Comparison of ENCODE assay signal across 1 cellular context in genomic region chr16:1430759-1431496, GRCh38.
TF ChIP-seq lines count a peak whose summit lies in the region.

PERCC1 (plus strand) TSS chr16:1431078; CDS start chr16:1432594, 1,516 bp downstream.

TF ChIP-seq in HepG2, 621 proteins besides CTCF, POLR2A, EP300 and RAD21 (continued from another document):
- TF ChIP-seq RERE (CRISPR knock-in tag; IDR thresholded peaks at IDR 0.05; ENCODE audit: low read depth) (peak; percentile 93), ZBTB10 (CRISPR knock-in tag; IDR thresholded peaks at IDR 0.05; ENCODE audit: borderline replicate concordance) (no peak), ZNF441 (CRISPR knock-in tag; IDR thresholded peaks at IDR 0.05; ENCODE audit: borderline replicate concordance) (0 out of 2 replicates have a peak, but pooled peaks have one; percentile 34), MEF2D (CRISPR knock-in tag; IDR thresholded peaks at IDR 0.05) (peak; percentile 78), CEBPG (CRISPR knock-in tag; IDR thresholded peaks at IDR 0.05) (0 out of 2 replicates have a peak, but pooled peaks have one; percentile 22), LCORL (IDR thresholded peaks at IDR 0.05) (no peak), LCORL (CRISPR knock-in tag; IDR thresholded peaks at IDR 0.05) (peak; percentile 96), IRF2 (CRISPR knock-in tag; IDR thresholded peaks at IDR 0.05) (peak; percentile 31; the same call in 1 of the 2 replicates), ZNF7 (CRISPR knock-in tag; IDR thresholded peaks at IDR 0.05) (no peak), MIER3 (CRISPR knock-in tag; IDR thresholded peaks at IDR 0.05; ENCODE audit: borderline replicate concordance) (peak; percentile 38; the same call in 1 of the 2 replicates), REPIN1 (CRISPR knock-in tag; IDR thresholded peaks at IDR 0.05; ENCODE audit: borderline replicate concordance, low read depth) (peak; percentile 78; the same call in 1 of the 2 replicates), SKIL (CRISPR knock-in tag; IDR thresholded peaks at IDR 0.05; ENCODE audit: borderline replicate concordance) (peak; percentile 92), SIN3A (IDR thresholded peaks at IDR 0.05; ENCODE audit: borderline replicate concordance, low read depth, low read length) (peak; percentile 21; the same call in 1 of the 2 replicates), SOX13 (IDR thresholded peaks at IDR 0.05) (peak; percentile 86; the same call in 1 of the 2 replicates), SOX13 (CRISPR knock-in tag; conservative IDR thresholded peaks at IDR 0.05 in 1 of 2, IDR thresholded peaks at IDR 0.05 in 1 of 2) (peak in 1 of 2 experiments; percentile 98; a peak in 2 of 4 replicates), ZNF749 (CRISPR knock-in tag; IDR thresholded peaks at IDR 0.05; ENCODE audit: borderline replicate concordance) (no peak), IRX3 (CRISPR knock-in tag; IDR thresholded peaks at IDR 0.05; ENCODE audit: borderline replicate concordance, low read depth) (no peak), FOXJ3 (CRISPR knock-in tag; IDR thresholded peaks at IDR 0.05; ENCODE audit: borderline replicate concordance) (peak; percentile 38; the same call in 1 of the 2 replicates), MIER2 (CRISPR knock-in tag; IDR thresholded peaks at IDR 0.05) (no peak), MXD4 (CRISPR knock-in tag; IDR thresholded peaks at IDR 0.05) (0 out of 2 replicates have a peak, but pooled peaks have one; percentile 29), GATAD1 (CRISPR knock-in tag; IDR thresholded peaks at IDR 0.05) (peak; percentile 59), ZBTB8A (CRISPR knock-in tag; IDR thresholded peaks at IDR 0.05; ENCODE audit: borderline replicate concordance, low read depth) (peak; percentile 85; the same call in 1 of the 2 replicates)
TF ChIP-seq in HepG2: peak in this region for 191.
